ENCODE assay signal across 9 cellular contexts in the genomic region with DNA sequence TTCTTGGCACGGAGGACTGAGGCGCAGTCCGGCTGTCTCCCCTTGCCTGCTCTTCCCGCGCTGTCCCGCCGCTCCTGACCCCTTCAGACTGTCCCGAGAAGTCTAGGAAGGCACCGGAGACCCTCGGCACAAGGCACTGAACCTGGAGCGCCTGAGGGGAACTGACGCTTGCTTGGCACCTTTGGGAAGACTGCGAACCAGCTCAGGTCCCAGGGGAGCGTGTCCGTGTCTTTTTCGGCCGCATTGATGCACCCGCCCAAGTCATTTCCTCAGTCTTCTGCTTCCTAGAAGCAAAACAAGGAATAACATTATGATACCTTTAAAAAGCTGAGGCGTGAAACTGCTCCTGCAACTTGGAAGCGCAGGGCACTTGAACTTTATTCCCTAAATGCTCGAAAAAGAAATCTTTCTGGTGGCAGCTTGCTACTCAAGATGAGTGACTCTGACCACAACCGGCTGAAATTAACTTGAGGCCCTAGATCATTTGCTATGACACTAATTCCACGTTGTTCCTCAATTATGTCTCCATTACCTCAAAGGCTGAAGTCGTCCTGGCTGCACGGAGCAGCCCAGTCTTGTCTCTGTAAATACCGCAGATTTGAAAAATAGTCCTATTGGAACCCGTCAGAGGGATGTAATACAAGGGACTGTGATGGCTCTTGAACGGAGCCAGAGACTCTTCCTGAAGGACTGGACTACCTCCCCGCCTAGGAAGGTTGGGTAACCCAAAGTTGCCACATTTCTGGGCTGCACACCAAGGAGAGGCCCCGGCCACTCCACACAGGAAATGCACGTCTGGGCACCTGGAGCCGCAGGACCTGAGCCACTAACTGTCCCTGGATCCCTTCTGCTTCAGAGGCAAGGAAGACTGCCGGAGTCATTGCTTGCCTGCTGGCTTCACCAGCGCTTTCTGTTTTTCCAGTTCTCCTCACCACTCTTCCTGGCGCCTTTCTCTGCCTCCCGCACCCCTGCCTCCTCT. TPM values are rescaled to one million over a fixed set of nuclear protein-coding genes. Genes with fewer than 3 reads are reported as not detected.
DNase-seq lines count a peak whose midpoint lies in the region; ATAC-seq, FAIRE-seq and TF ChIP-seq lines count a peak whose summit lies in the region.
"Had no signal": no experiment of that assay in that cellular context is flagged by ENCODE, and none has a peak within 500 bp of the region (broad histone marks: within the 10 kb centered on the region; RNA-seq: fewer than 3 reads in every experiment).

No MANE protein-coding gene starts in this region.

- BruUV-seq in HepG2 (replicated peaks; lab: Mats Ljungman, UMichigan): no TSS peak

- DNase-seq in right lobe of liver (no peak), HepG2 (ENCODE audit: low spot score) (no peak), astrocyte of the cerebellum (ENCODE audit: low read depth) (no peak), mesenchymal stem cell (no peak), superior temporal gyrus (ENCODE audit: extremely low spot score) (no peak), dedifferentiated amniotic fluid mesenchymal stem cell (ENCODE audit: extremely low spot score) (no peak)

- in situ Hi-C loops in HepG2 (cut with HindIII; ENCODE audit: extremely low pct_ligation_motif_present, low pct_unique_long_range_greater_than_20kb) (no loop called here), astrocyte of the cerebellum (cut with HindIII; ENCODE audit: low sequenced_read_pairs) (no loop called here)

- H3K36me3 ChIP-seq in right lobe of liver (no peaks in the 10 kb centered on the region), HepG2 (replicated peaks in 1 of 2; ENCODE audit: control insufficient read depth in 1 of 2, insufficient read depth in 2 of 2, low read length in 2 of 2) (no peaks in the 10 kb centered on the region), mesenchymal stem cell (ENCODE audit: control insufficient read depth in 1 of 2, insufficient read depth in 2 of 2, low read depth in 1 of 2, low read length in 2 of 2) (no peaks in the 10 kb centered on the region)

- peak overlapping the region in 1 of 2 experiments; percentile 77 for H2BK12ac ChIP-seq in mesenchymal stem cell (ENCODE audit: low read length in 2 of 2)

- peak overlapping the region in 1 of 2 experiments; percentile 4 for H3K4ac ChIP-seq in mesenchymal stem cell (ENCODE audit: low read depth in 1 of 2, low read length in 2 of 2)

- peak overlapping the region in 1 of 2 experiments; percentile 56 for H3K18ac ChIP-seq in mesenchymal stem cell (ENCODE audit: low read depth in 1 of 2, low read length in 2 of 2)

- TF ChIP-seq RAD21 in HepG2 (CRISPR knock-in tag; IDR thresholded peaks at IDR 0.05): no peak

- no peak overlapping the region for H4K91ac ChIP-seq in mesenchymal stem cell (ENCODE audit: low read length)

- H2AK5ac ChIP-seq in mesenchymal stem cell (ENCODE audit: low read length, severe bottlenecking): no peak overlapping the region

- intact Hi-C loops in right lobe of liver (cut with DNase I) (no loop called here), HepG2 (cut with micrococcal nuclease; ENCODE audit: unreplicated experiment) (no loop called here)

- CTCF ChIA-PET in HepG2 (lab: Yijun Ruan, JAX; ENCODE audit: low intra/inter-chr PET ratio, low total read pairs): no interaction called here

- no peaks in the 10 kb centered on the region for H3K79me2 ChIP-seq in HepG2 (ENCODE audit: insufficient read depth, low read length)

- no peak overlapping the region for H2AFZ ChIP-seq in HepG2 (ENCODE audit: low read length)
- H2AFZ ChIP-seq in mesenchymal stem cell (ENCODE audit: low read depth, low read length): peak overlapping the region; percentile 54

- no peak overlapping the region for H2BK120ac ChIP-seq in mesenchymal stem cell (ENCODE audit: low read depth, low read length)

- H2BK15ac ChIP-seq in mesenchymal stem cell (ENCODE audit: low read depth, poor library complexity, severe bottlenecking): no peak overlapping the region

- no peak for TF ChIP-seq CTCF in right lobe of liver (IDR thresholded peaks at IDR 0.05)
- TF ChIP-seq CTCF in HepG2 (CRISPR knock-in tag; IDR thresholded peaks at IDR 0.05): no peak
- no peak for TF ChIP-seq CTCF in astrocyte of the cerebellum (IDR thresholded peaks at IDR 0.05; ENCODE audit: low read depth, low read length, missing control alignments)

- H3K4me1 ChIP-seq in right lobe of liver (peaks cover 0 to 17% (median 0%) of the 10 kb centered on the region in 4 donors), HepG2 (ENCODE audit: insufficient read depth, low read length) (no peaks in the 10 kb centered on the region), mesenchymal stem cell (ENCODE audit: control insufficient read depth, insufficient read depth, low read depth, low read length) (peaks cover 22% of the 10 kb centered on the region)

- peak overlapping the region in 1 of 2 experiments; percentile 57 for H3K23ac ChIP-seq in mesenchymal stem cell (ENCODE audit: low read length in 2 of 2)

- H3K9ac ChIP-seq in HepG2 (ENCODE audit: insufficient read depth, low read depth, low read length) (no peak overlapping the region), mesenchymal stem cell (ENCODE audit: low read length) (no peak overlapping the region)

- POLR2A ChIA-PET in HepG2 (lab: Yijun Ruan, JAX): no interaction called here

- H3K27me3 ChIP-seq in right lobe of liver: peaks cover 22 to 25% of the 10 kb centered on the region in 2 donors
- peaks cover 2 to 49% of the 10 kb centered on the region in 2 experiments; a peak in 4 of 5 replicates for H3K27me3 ChIP-seq in HepG2 (ENCODE audit: control insufficient read depth in 1 of 2, insufficient read depth in 2 of 2, low read length in 2 of 2)
- peaks cover 66 to 76% of the 10 kb centered on the region in 2 experiments for H3K27me3 ChIP-seq in mesenchymal stem cell (ENCODE audit: control insufficient read depth in 1 of 2, insufficient read depth in 1 of 2, low read length in 2 of 2)

- H3K4me3 ChIP-seq in right lobe of liver (peak overlapping the region; percentile 40 to 54 (median 44)), HepG2 (replicated peaks in 1 of 3; ENCODE audit: insufficient read depth in 1 of 3, low read depth in 2 of 3, low read length in 3 of 3) (no peak overlapping the region), astrocyte of the cerebellum (ENCODE audit: low read depth, low read length) (peak overlapping the region; percentile 40), mesenchymal stem cell (ENCODE audit: insufficient read depth in 1 of 2, low read depth in 1 of 2, low read length in 2 of 2) (peak overlapping the region in 1 of 2 experiments; percentile 65)

- no peak overlapping the region for H4K8ac ChIP-seq in mesenchymal stem cell (ENCODE audit: low read length)

- H3K79me1 ChIP-seq in mesenchymal stem cell (replicated peaks; ENCODE audit: low read length, poor library complexity, severe bottlenecking): no peaks in the 10 kb centered on the region

- TF ChIP-seq EP300 in HepG2 (IDR thresholded peaks at IDR 0.05; ENCODE audit: low read depth in 2 of 2, low read length in 2 of 2) (no peak), HepG2 (CRISPR knock-in tag; IDR thresholded peaks at IDR 0.05; ENCODE audit: borderline replicate concordance) (no peak)

- TF ChIP-seq POLR2A in right lobe of liver (IDR thresholded peaks at IDR 0.05) (no peak), HepG2 (IDR thresholded peaks at IDR 0.05; ENCODE audit: insufficient read depth in 1 of 2, low read depth in 2 of 2, low read length in 2 of 2) (no peak)

- FAIRE-seq in HepG2 (lab: Jason Lieb, UNC): no peak
- FAIRE-seq: G401.6 had no signal

- no peak overlapping the region for H3K4me2 ChIP-seq in HepG2 (ENCODE audit: low read depth, low read length)
- peak overlapping the region; percentile 79 for H3K4me2 ChIP-seq in mesenchymal stem cell (ENCODE audit: low read length, poor library complexity, severe bottlenecking)

- no peak for ATAC-seq in right lobe of liver
- ATAC-seq in HepG2: no peak
- ATAC-seq in GM21526 (IDR thresholded peaks at IDR 0.05; ENCODE audit: low FRiP score, unreplicated experiment): no peak
- ATAC-seq in GM18867 (IDR thresholded peaks at IDR 0.05; ENCODE audit: unreplicated experiment): no peak

- no peak overlapping the region for H2BK5ac ChIP-seq in mesenchymal stem cell (ENCODE audit: low read depth, low read length, poor library complexity, severe bottlenecking)

- H3K27ac ChIP-seq in right lobe of liver (peak overlapping the region in 1 of 3 donors; percentile 54), HepG2 (ENCODE audit: extremely low read length, insufficient read depth, low read length) (no peak overlapping the region), mesenchymal stem cell (ENCODE audit: low read length, poor library complexity, severe bottlenecking) (no peak overlapping the region)

- WGBS in right lobe of liver (ENCODE audit: insufficient coverage, low coverage, low lambda C conversion rate, missing lambda C conversion rate): 17% methylated on average over 23 of the region's 36 CpGs
- WGBS in HepG2 (ENCODE audit: low lambda C conversion rate): 10% methylated on average over 21 of the region's 36 CpGs
- WGBS in mesenchymal stem cell: 24% methylated on average over 36 of the region's 36 CpGs

- no peaks in the 10 kb centered on the region for H4K20me1 ChIP-seq in HepG2 (ENCODE audit: insufficient read depth, low read length)

- peak overlapping the region in 1 of 2 experiments; percentile 49 for H3K14ac ChIP-seq in mesenchymal stem cell (ENCODE audit: low read length in 2 of 2)

- H3K9me3 ChIP-seq in right lobe of liver (no peaks in the 10 kb centered on the region), HepG2 (ENCODE audit: low read length) (no peaks in the 10 kb centered on the region), mesenchymal stem cell (ENCODE audit: control insufficient read depth, low read length) (no peaks in the 10 kb centered on the region)

RNA-seq across cellular contexts. Expression of a gene that starts 0.9 kb away (rescaled TPM):
- total RNA-seq in right lobe of liver (10 to 100 TPM; 10.6 to 66.4 (median 20.5) TPM), HepG2 (2016; rRNA removed; fragmentation: Illumina TruSeq; extraction: Trizol) (0.02 TPM in 1 of 2 replicates, not detected in the other)
- total RNA-seq in HepG2 (2016; cell fraction: cytosol; rRNA removed; fragmentation: Illumina TruSeq; extraction: Trizol; ENCODE audit: low read depth): not detected in 2 replicates
- not detected in 2 replicates for total RNA-seq in HepG2 (2016; cell fraction: insoluble cytoplasmic fraction; rRNA removed; fragmentation: Illumina TruSeq; extraction: Trizol)
- not detected in 2 replicates for total RNA-seq in HepG2 (2016; cell fraction: membrane; rRNA removed; fragmentation: Illumina TruSeq; extraction: Trizol)
- not detected in 2 replicates for total RNA-seq in HepG2 (2016; cell fraction: nucleus; rRNA removed; fragmentation: Illumina TruSeq; extraction: Trizol)
- not detected in 2 replicates for polyA plus RNA-seq in HepG2 (2011; rRNA removed)
- 0.03 TPM in 1 of 2 replicates, not detected in the other for polyA plus RNA-seq in HepG2 (2011; cell fraction: cytosol; rRNA removed)
- polyA plus RNA-seq in HepG2 (2011; cell fraction: nucleus; rRNA removed): not detected in 2 replicates
- polyA plus RNA-seq in HepG2 (2012): not detected in 2 replicates
- polyA plus RNA-seq in HepG2 (2016; cell fraction: cytosol; fragmentation: Illumina TruSeq; extraction: Trizol; ENCODE audit: low read depth): not detected in 2 replicates
- not detected in 2 replicates for polyA plus RNA-seq in HepG2 (2016; cell fraction: insoluble cytoplasmic fraction; fragmentation: Illumina TruSeq; extraction: Trizol; ENCODE audit: low read depth)
- polyA plus RNA-seq in HepG2 (2016; cell fraction: membrane; fragmentation: Illumina TruSeq; extraction: Trizol; ENCODE audit: low read depth): not detected in 2 replicates
- polyA plus RNA-seq in HepG2 (2016; cell fraction: nucleus; fragmentation: Illumina TruSeq; extraction: Trizol; ENCODE audit: insufficient read depth, low read depth): not detected in 2 replicates
- polyA minus RNA-seq in HepG2 (2011; rRNA and poly(A)+ RNA removed; ENCODE audit: low replicate concordance): not detected in 2 replicates
- polyA minus RNA-seq in HepG2 (2011; cell fraction: cytosol; rRNA and poly(A)+ RNA removed): not detected in 2 replicates
- polyA minus RNA-seq in HepG2 (2011; cell fraction: nucleus; rRNA and poly(A)+ RNA removed): not detected in 2 replicates
- polyA plus RNA-seq in mesenchymal stem cell (2013, experiment 1 of 2): 42.4 TPM
- polyA plus RNA-seq in mesenchymal stem cell (2013, experiment 2 of 2): 41.8 TPM

Comparison
In these comparisons a context has a peak if more than half of its experiments do, and no peak if none do; other contexts are left out.
1. H3K4me3 ChIP-seq: peak in right lobe of liver (3 of 3) and astrocyte of the cerebellum (single experiment); none in HepG2 (0 of 3).
2. RNA of a gene that starts 0.9 kb away (total RNA-seq): 10.6 to 66.4 TPM in right lobe of liver; 0.02 TPM in HepG2; every median in the first group is over 10 times any median in the second.